In the genomic region with DNA sequence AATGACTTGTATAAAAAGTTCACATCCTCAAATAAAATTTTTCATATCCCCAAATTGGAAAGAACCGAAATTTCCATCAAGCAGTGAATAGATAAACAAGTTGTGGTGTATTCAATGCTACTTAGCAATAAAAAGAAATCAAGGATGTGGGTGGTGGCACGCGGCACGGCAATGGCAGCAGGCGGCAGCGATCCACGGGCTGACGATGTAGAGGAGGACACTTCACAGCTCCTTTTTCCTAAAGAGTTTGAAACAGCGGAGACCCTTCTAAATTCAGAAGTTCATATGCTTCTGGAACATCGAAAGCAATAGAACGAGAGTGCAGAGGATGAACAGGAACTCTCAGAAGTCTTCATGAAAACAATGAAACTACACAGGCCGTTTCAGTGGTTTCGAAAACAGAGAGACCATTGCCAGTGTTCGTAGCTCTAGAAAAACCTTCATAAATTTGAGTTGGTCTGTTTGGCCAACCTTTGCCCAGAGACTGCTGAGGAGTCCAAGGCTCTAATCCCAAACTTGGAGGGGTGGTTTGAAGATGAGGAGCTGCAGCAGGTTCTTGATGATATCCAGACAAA, we compare ENCODE assay signal across 22 cellular contexts. TPM values are rescaled to one million over a fixed set of nuclear protein-coding genes. Genes with fewer than 3 reads are reported as not detected.
DNase-seq lines count a peak whose midpoint lies in the region; ATAC-seq and TF ChIP-seq lines count a peak whose summit lies in the region.
"Had no signal": no experiment of that assay in that cellular context is flagged by ENCODE, and none has a peak within 500 bp of the region (broad histone marks: within the 10 kb centered on the region; RNA-seq: fewer than 3 reads in every experiment).

No MANE protein-coding gene starts in this region.

- peaks cover 16% of the 10 kb centered on the region for H3K27me3 ChIP-seq in endodermal cell (ENCODE audit: control insufficient read depth, insufficient read depth, low read length, poor library complexity, severe bottlenecking)
- H3K27me3 ChIP-seq: BLaER1 had no signal

- no peak for TF ChIP-seq CTCF in endodermal cell (conservative IDR thresholded peaks at IDR 0.05)

- peaks cover 12 to 23% of the 10 kb centered on the region in 2 donors for H3K9me3 Mint-ChIP-seq in activated T-cell treated with anti-CD3 and anti-CD28 coated beads, Interleukin-2, amount 50 U/mL, for 72 hours
- peaks cover 0 to 9% of the 10 kb centered on the region in 2 donors for H3K9me3 Mint-ChIP-seq in effector memory CD8-positive, alpha-beta T cell
- H3K9me3 Mint-ChIP-seq in endodermal cell, result peaks cover 17% of the 10 kb centered on the region
- H3K9me3 Mint-ChIP-seq: type B pancreatic cell had no signal

- peak; percentile 30 to 39 for ATAC-seq in activated T-cell treated with anti-CD3 and anti-CD28 coated beads, Interleukin-2, amount 50 U/mL, for 72 hours (replicated peaks in 1 of 2)
- no peak for ATAC-seq in effector memory CD8-positive, alpha-beta T cell (replicated peaks)
- ATAC-seq in GM19452 (IDR thresholded peaks at IDR 0.05; ENCODE audit: unreplicated experiment), result no peak

- WGBS in endodermal cell (ENCODE audit: insufficient coverage in 1 of 2, insufficient read length in 1 of 2), 2 experiments, result 91 to 94% methylated on average over 13 to 14 of the region's 14 CpGs

- peak; percentile 26 for DNase-seq in activated CD4-positive, alpha-beta T cell treated with anti-CD3 and anti-CD28 coated beads for 48 hours
- no peak for DNase-seq in activated CD4-positive, alpha-beta T cell treated with anti-CD3 and anti-CD28 coated beads for 4 hours
- DNase-seq in RPMI7951 (ENCODE audit: low read depth) (peak; percentile 7), NCI-H1417 (lab: John Stamatoyannopoulos, UW) (no peak), endodermal cell (no peak)
- DNase-seq in activated T-cell treated with anti-CD3 and anti-CD28 coated beads, Interleukin-2, amount 50 U/mL, for 72 hours, result peak; percentile 29 to 30
- DNase-seq in effector memory CD8-positive, alpha-beta T cell, result no peak
- DNase-seq: DMS79, H9, hippocampal formation, NCI-H1092, NCI-H2171 treated with DMSO at 0.1 percent for 48 hours had no signal

- H3K4me1 ChIP-seq in endodermal cell (ENCODE audit: control insufficient read depth, insufficient read depth, low read length), result no peaks in the 10 kb centered on the region

- no peak overlapping the region for H3K27ac ChIP-seq in endodermal cell (ENCODE audit: low read depth, low read length)
- H3K27ac ChIP-seq: BLaER1, RWPE1 had no signal

- no peak overlapping the region for H3K4me3 ChIP-seq in endodermal cell (ENCODE audit: low read length)
- H3K4me3 ChIP-seq: BLaER1 had no signal

- H3K4me1 Mint-ChIP-seq in activated T-cell treated with anti-CD3 and anti-CD28 coated beads, Interleukin-2, amount 50 U/mL, for 72 hours (ENCODE audit: low read depth), result peaks cover 28% of the 10 kb centered on the region
- H3K4me1 Mint-ChIP-seq in effector memory CD8-positive, alpha-beta T cell (ENCODE audit: low read depth in 2 of 2), result peaks cover 6 to 16% of the 10 kb centered on the region in 2 donors
- H3K4me1 Mint-ChIP-seq in endodermal cell, result no peaks in the 10 kb centered on the region
- H3K4me1 Mint-ChIP-seq: H9, nephron had no signal

- H3K36me3 ChIP-seq in endodermal cell (ENCODE audit: control insufficient read depth, insufficient read depth, low read length), result no peaks in the 10 kb centered on the region
- H3K36me3 ChIP-seq: BLaER1 had no signal

- peak overlapping the region; percentile 87 for H3K27ac Mint-ChIP-seq in activated T-cell treated with anti-CD3 and anti-CD28 coated beads, Interleukin-2, amount 50 U/mL, for 72 hours
- H3K27ac Mint-ChIP-seq in effector memory CD8-positive, alpha-beta T cell, result no peak overlapping the region
- H3K27ac Mint-ChIP-seq in endodermal cell, result no peak overlapping the region
- H3K27ac Mint-ChIP-seq: H9, nephron, type B pancreatic cell had no signal

- peak overlapping the region; percentile 75 to 86 for H3K4me3 Mint-ChIP-seq in activated T-cell treated with anti-CD3 and anti-CD28 coated beads, Interleukin-2, amount 50 U/mL, for 72 hours
- peak overlapping the region; percentile 50 to 55 for H3K4me3 Mint-ChIP-seq in effector memory CD8-positive, alpha-beta T cell
- no peak overlapping the region for H3K4me3 Mint-ChIP-seq in endodermal cell
- H3K4me3 Mint-ChIP-seq: H9, nephron, type B pancreatic cell had no signal

- no peaks in the 10 kb centered on the region for H3K27me3 Mint-ChIP-seq in activated T-cell treated with anti-CD3 and anti-CD28 coated beads, Interleukin-2, amount 50 U/mL, for 72 hours (ENCODE audit: low read depth)
- peaks cover 22 to 35% of the 10 kb centered on the region in 2 donors for H3K27me3 Mint-ChIP-seq in effector memory CD8-positive, alpha-beta T cell
- peaks cover 13% of the 10 kb centered on the region for H3K27me3 Mint-ChIP-seq in endodermal cell (ENCODE audit: insufficient read depth)

- H3K9ac ChIP-seq in endodermal cell (ENCODE audit: extremely low read depth, low read length, poor library complexity, severe bottlenecking), result no peak overlapping the region
- H3K9ac ChIP-seq: BLaER1 had no signal

- H3K36me3 Mint-ChIP-seq in activated T-cell treated with anti-CD3 and anti-CD28 coated beads, Interleukin-2, amount 50 U/mL, for 72 hours (ENCODE audit: insufficient read depth in 2 of 2), result peaks cover 18 to 23% of the 10 kb centered on the region in 2 donors
- H3K36me3 Mint-ChIP-seq in effector memory CD8-positive, alpha-beta T cell (ENCODE audit: insufficient read depth), result no peaks in the 10 kb centered on the region
- H3K36me3 Mint-ChIP-seq in endodermal cell (ENCODE audit: low read depth), result no peaks in the 10 kb centered on the region
- H3K36me3 Mint-ChIP-seq: type B pancreatic cell had no signal

- peaks cover 15% of the 10 kb centered on the region for H3K9me3 ChIP-seq in endodermal cell (ENCODE audit: control insufficient read depth, low read length)

RNA-seq across cellular contexts. Expression of gene IL36A, which starts 9.8 kb away (rescaled TPM):
- total RNA-seq in RPMI7951 (2014; rRNA removed; shearing (Covaris generic)), result not detected in 2 replicates
- total RNA-seq in activated T-cell treated with anti-CD3 and anti-CD28 coated beads, Interleukin-2, amount 50 U/mL, for 72 hours, result under 1 TPM in 1 of 2 donors, not detected in 1; 0.84 TPM
- not detected for total RNA-seq in endodermal cell
- not detected for polyA plus RNA-seq in endodermal cell (2013, experiment 1 of 2)
- not detected for polyA plus RNA-seq in endodermal cell (2013, experiment 2 of 2)
- total RNA-seq: endothelial cell of umbilical vein, fibroblast of villous mesenchyme, H9, kidney epithelial cell, posterior vena cava, skeletal muscle tissue had no signal
- polyA plus RNA-seq: endothelial cell of umbilical vein had no signal

RNA-seq across cellular contexts. Expression of gene IL36G, which starts 17.6 kb away (rescaled TPM):
- total RNA-seq in RPMI7951 (2014; rRNA removed; shearing (Covaris generic)), result 0.24 and 0.59 TPM in 2 replicates
- total RNA-seq in activated T-cell treated with anti-CD3 and anti-CD28 coated beads, Interleukin-2, amount 50 U/mL, for 72 hours, result not detected
- not detected for total RNA-seq in endodermal cell
- not detected for polyA plus RNA-seq in endodermal cell (2013, experiment 1 of 2)
- 0.29 TPM for polyA plus RNA-seq in endodermal cell (2013, experiment 2 of 2)
- total RNA-seq: endothelial cell of umbilical vein, fibroblast of villous mesenchyme, H9, kidney epithelial cell, posterior vena cava, skeletal muscle tissue had no signal
- polyA plus RNA-seq: endothelial cell of umbilical vein had no signal

RNA-seq across cellular contexts. Expression of gene IL36B, which starts 57.2 kb away (rescaled TPM):
- total RNA-seq in RPMI7951 (2014; rRNA removed; shearing (Covaris generic)), result not detected in 2 replicates
- not detected for total RNA-seq in activated T-cell treated with anti-CD3 and anti-CD28 coated beads, Interleukin-2, amount 50 U/mL, for 72 hours
- total RNA-seq in endodermal cell, result not detected
- not detected for polyA plus RNA-seq in endodermal cell (2013, experiment 1 of 2)
- polyA plus RNA-seq in endodermal cell (2013, experiment 2 of 2), result not detected
- total RNA-seq: endothelial cell of umbilical vein, fibroblast of villous mesenchyme, H9, kidney epithelial cell, posterior vena cava, skeletal muscle tissue had no signal
- polyA plus RNA-seq: endothelial cell of umbilical vein had no signal

Comparison
In these comparisons a context has a peak if more than half of its experiments do, and no peak if none do; other contexts are left out.
1. DNase-seq: peak in activated CD4-positive, alpha-beta T cell treated with anti-CD3 and anti-CD28 coated beads for 48 hours (single experiment), RPMI7951 (single experiment) and activated T-cell treated with anti-CD3 and anti-CD28 coated beads, Interleukin-2, amount 50 U/mL, for 72 hours (2 of 2); none in activated CD4-positive, alpha-beta T cell treated with anti-CD3 and anti-CD28 coated beads for 4 hours (0 of 2), effector memory CD8-positive, alpha-beta T cell (0 of 3), NCI-H1417 (0 of 3) and endodermal cell (single experiment).
2. ATAC-seq: peak in activated T-cell treated with anti-CD3 and anti-CD28 coated beads, Interleukin-2, amount 50 U/mL, for 72 hours (2 of 2); none in effector memory CD8-positive, alpha-beta T cell (single experiment) and GM19452 (single experiment).